Comparison of ENCODE assay signal across 10 cellular contexts in the genomic region with DNA sequence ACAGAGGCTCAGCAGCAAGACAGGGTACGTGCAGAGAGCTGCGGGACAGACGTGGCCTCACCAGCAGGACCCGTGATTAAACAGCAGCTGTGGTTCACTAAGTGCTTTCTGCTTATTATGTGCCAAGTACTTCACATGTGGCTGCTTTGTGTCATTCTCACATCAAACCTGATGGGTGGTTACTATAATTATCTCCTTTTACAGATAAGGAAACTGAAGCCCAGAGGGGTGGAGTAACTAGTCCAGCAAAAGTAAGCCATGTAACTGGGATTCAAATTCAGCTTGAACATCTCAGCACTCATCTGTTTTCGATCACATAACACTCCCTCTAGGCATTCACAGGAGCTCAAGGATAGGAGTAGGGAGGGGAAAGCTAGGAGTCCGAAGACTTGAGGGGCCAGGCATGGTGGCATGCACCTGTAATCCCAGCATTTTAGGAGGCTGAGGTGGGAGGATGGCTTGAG. TPM values are rescaled to one million over a fixed set of nuclear protein-coding genes. Genes with fewer than 3 reads are reported as not detected.
DNase-seq lines count a peak whose midpoint lies in the region; ATAC-seq and TF ChIP-seq lines count a peak whose summit lies in the region.
"Had no signal": no experiment of that assay in that cellular context is flagged by ENCODE, and none has a peak within 500 bp of the region (broad histone marks: within the 10 kb centered on the region; RNA-seq: fewer than 3 reads in every experiment).

No MANE protein-coding gene starts in this region.

- H3K27ac ChIP-seq in coronary artery (peak overlapping the region; percentile 12 to 36), caudate nucleus (ENCODE audit: low read depth, low read length) (no peak overlapping the region)

- peak; percentile 67 for ATAC-seq in GM18867 (IDR thresholded peaks at IDR 0.05; ENCODE audit: unreplicated experiment)
- peak; percentile 73 for ATAC-seq in sciatic nerve
- ATAC-seq: T-cell had no signal

- no peak overlapping the region for H3K4me3 ChIP-seq in coronary artery

- no peak for TF ChIP-seq CTCF in coronary artery (IDR thresholded peaks at IDR 0.05)

- intact Hi-C loops in sciatic nerve (cut with DNase I), result no loop called here

- DNase-seq in NCI-H2029 treated with DMSO at 0.1 percent for 48 hours (lab: John Stamatoyannopoulos, UW) (peak; percentile 59), coronary artery (ENCODE audit: low spot score) (no peak), sciatic nerve (ENCODE audit: low spot score) (no peak), EL (no peak), NK-92 (lab: John Stamatoyannopoulos, UW; ENCODE audit: unreplicated experiment) (no peak), caudate nucleus (lab: John Stamatoyannopoulos, UW) (no peak), ecto neural progenitor cell (ENCODE audit: low spot score) (no peak)
- DNase-seq: H9 had no signal

RNA-seq across cellular contexts. Expression of gene CLIC4, which starts 50.8 kb away (rescaled TPM):
- total RNA-seq in sciatic nerve, result 387 TPM

RNA-seq across cellular contexts. Expression of gene SRRM1, which starts 51.3 kb away (rescaled TPM):
- 155 TPM for total RNA-seq in sciatic nerve
